ENCODE assay signal across 18 cellular contexts in the genomic region with DNA sequence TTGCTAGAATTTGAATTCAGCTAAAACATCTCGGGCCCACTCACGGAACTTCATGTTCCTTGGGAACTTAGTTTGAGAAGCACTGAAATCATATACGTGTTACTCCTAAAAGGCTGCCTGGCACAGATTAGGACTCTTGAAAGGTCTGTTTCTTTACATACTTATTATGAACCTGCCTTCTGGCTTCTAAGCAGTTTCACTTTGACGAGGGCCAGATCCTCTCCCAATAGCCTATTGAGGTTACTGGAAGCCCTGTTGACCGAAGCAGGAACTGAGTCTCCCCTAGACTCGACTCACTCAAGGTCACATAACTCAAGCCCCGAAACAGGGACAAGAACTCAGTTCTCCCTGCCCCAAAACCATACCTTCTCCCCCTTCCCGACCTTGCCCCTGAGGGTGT.
DNase-seq lines count a peak whose midpoint lies in the region; ATAC-seq and TF ChIP-seq lines count a peak whose summit lies in the region.
"Had no signal": no experiment of that assay in that cellular context is flagged by ENCODE, and none has a peak within 500 bp of the region (broad histone marks: within the 10 kb centered on the region; RNA-seq: fewer than 3 reads in every experiment).

No MANE protein-coding gene starts in this region.

- no peak overlapping the region for H3K27ac ChIP-seq in CD4-positive, alpha-beta T cell (ENCODE audit: low read depth, low read length)
- H3K27ac ChIP-seq in KMS-11 (peak overlapping the region; percentile 88), left lung (no peak overlapping the region)
- H3K27ac ChIP-seq: PC-9 had no signal

- H3K36me3 Mint-ChIP-seq in CD4-positive, alpha-beta T cell (ENCODE audit: low read depth): peaks cover 61% of the 10 kb centered on the region

- H3K4me1 Mint-ChIP-seq in CD4-positive, alpha-beta T cell (ENCODE audit: low read depth): no peaks in the 10 kb centered on the region
- H3K4me1 Mint-ChIP-seq: stimulated activated naive B cell treated with anti-CD40 and anti-IgM and Interleukin-4, amounts not matched to agents 10 μg/mL and 1 μg/mL and 100 μg/mL, for 72 hours had no signal

- POLR2A ChIA-PET in CD4-positive, alpha-beta T cell (lab: Charles Lee): no interaction called here

- H3K36me3 ChIP-seq in KMS-11 (ENCODE audit: insufficient read depth) (no peaks in the 10 kb centered on the region; the same call in 1 of the 2 replicates), left lung (peaks cover 0 to 86% of the 10 kb centered on the region in 2 donors)

- H3K27me3 Mint-ChIP-seq in CD4-positive, alpha-beta T cell: no peaks in the 10 kb centered on the region
- H3K27me3 Mint-ChIP-seq: effector memory CD8-positive, alpha-beta T cell; stimulated activated naive B cell treated with anti-CD40 and anti-IgM and Interleukin-4, amounts not matched to agents 10 μg/mL and 1 μg/mL and 100 μg/mL, for 72 hours had no signal

- peak overlapping the region; percentile 17 for H3K27ac Mint-ChIP-seq in CD4-positive, alpha-beta T cell
- H3K27ac Mint-ChIP-seq: stimulated activated naive B cell treated with anti-CD40 and anti-IgM and Interleukin-4, amounts not matched to agents 10 μg/mL and 1 μg/mL and 100 μg/mL, for 72 hours had no signal

- no peak overlapping the region; the same call in 1 of the 2 replicates for H2AFZ ChIP-seq in KMS-11 (ENCODE audit: low read depth)
- H2AFZ ChIP-seq: PC-9 had no signal

- peak overlapping the region; percentile 61 for H3K4me2 ChIP-seq in KMS-11
- H3K4me2 ChIP-seq: PC-9 had no signal

- no peak for DNase-seq in CD4-positive, alpha-beta T cell
- no peak for DNase-seq in left lung
- DNase-seq in activated CD4-positive, CD25-positive, alpha-beta regulatory T cell treated with anti-CD3 and anti-CD28 coated beads, Interleukin-2, amount 50 U/mL, for 72 hours: no peak
- DNase-seq: activated naive CD4-positive, alpha-beta T cell treated with Interleukin-2 at 50 U/mL for 16 hours; Caco-2; effector memory CD8-positive, alpha-beta T cell; foreskin fibroblast; GF-D8; mammary epithelial cell; NCI-H1105 treated with DMSO at 0.1 percent for 48 hours; NCI-H446; PC-9; stimulated activated naive B cell treated with anti-CD40 and anti-IgM and Interleukin-4, amounts not matched to agents 10 μg/mL and 1 μg/mL and 100 μg/mL, for 72 hours had no signal

- no peaks in the 10 kb centered on the region for H3K27me3 ChIP-seq in CD4-positive, alpha-beta T cell (ENCODE audit: control insufficient read depth, insufficient read depth, low read length)
- H3K27me3 ChIP-seq in KMS-11 (ENCODE audit: insufficient read depth, low read depth): no peaks in the 10 kb centered on the region
- no peaks in the 10 kb centered on the region for H3K27me3 ChIP-seq in left lung

- H4K20me1 ChIP-seq in KMS-11 (ENCODE audit: insufficient read depth): no peaks in the 10 kb centered on the region

- H3K4me1 ChIP-seq in KMS-11 (ENCODE audit: low read depth, poor library complexity, severe bottlenecking) (peaks cover 72% of the 10 kb centered on the region), left lung (peaks cover 0 to 4% of the 10 kb centered on the region in 2 donors)
- H3K4me1 ChIP-seq: Caco-2 had no signal

- no peaks in the 10 kb centered on the region for H3K9me3 ChIP-seq in CD4-positive, alpha-beta T cell (ENCODE audit: control insufficient read depth, low read length)
- H3K9me3 ChIP-seq in left lung: no peaks in the 10 kb centered on the region
- H3K9me3 ChIP-seq: Caco-2 had no signal

- no peak overlapping the region for H3K4me3 Mint-ChIP-seq in CD4-positive, alpha-beta T cell
- H3K4me3 Mint-ChIP-seq: effector memory CD8-positive, alpha-beta T cell; stimulated activated naive B cell treated with anti-CD40 and anti-IgM and Interleukin-4, amounts not matched to agents 10 μg/mL and 1 μg/mL and 100 μg/mL, for 72 hours had no signal

- no peak for TF ChIP-seq CTCF in CD4-positive, alpha-beta T cell (IDR thresholded peaks at IDR 0.05)
- no peak for TF ChIP-seq CTCF in KMS-11 (conservative IDR thresholded peaks at IDR 0.05; ENCODE audit: low read depth, low read length)
- TF ChIP-seq CTCF in left lung (IDR thresholded peaks at IDR 0.05): no peak

- H3K79me2 ChIP-seq in KMS-11 (ENCODE audit: insufficient read depth, low read depth): peaks cover 32% of the 10 kb centered on the region

- intact Hi-C loops in CD4-positive, alpha-beta T cell (cut with DNase I, micrococcal nuclease): no loop called here
- intact Hi-C loops in left lung (cut with DNase I): no loop called here

- no peak overlapping the region for H3K4me3 ChIP-seq in KMS-11 (IDR thresholded peaks at IDR 0.05; ENCODE audit: insufficient read depth, low read depth, low read length)
- H3K4me3 ChIP-seq in left lung: no peak overlapping the region
- H3K4me3 ChIP-seq: PC-9 had no signal

- no peaks in the 10 kb centered on the region for H3K9me3 Mint-ChIP-seq in CD4-positive, alpha-beta T cell
- H3K9me3 Mint-ChIP-seq: effector memory CD8-positive, alpha-beta T cell; stimulated activated naive B cell treated with anti-CD40 and anti-IgM and Interleukin-4, amounts not matched to agents 10 μg/mL and 1 μg/mL and 100 μg/mL, for 72 hours had no signal

- CTCF ChIA-PET in CD4-positive, alpha-beta T cell (lab: Charles Lee): no interaction called here

- H3K9ac ChIP-seq in KMS-11: peak overlapping the region; percentile 57; the same call in 1 of the 2 replicates

- ATAC-seq in CD4-positive, alpha-beta T cell (ENCODE audit: poor library complexity): no peak
- ATAC-seq in GM19455 (IDR thresholded peaks at IDR 0.05; ENCODE audit: unreplicated experiment) (peak; percentile 66), left lung (peak; percentile 28), GM19328 (IDR thresholded peaks at IDR 0.05; ENCODE audit: unreplicated experiment) (no peak), HG03159 (IDR thresholded peaks at IDR 0.05; ENCODE audit: unreplicated experiment) (no peak), HG03342 (IDR thresholded peaks at IDR 0.05; ENCODE audit: unreplicated experiment) (no peak)
- ATAC-seq: effector memory CD8-positive, alpha-beta T cell; stimulated activated naive B cell treated with anti-CD40 and anti-IgM and Interleukin-4, amounts not matched to agents 10 μg/mL and 1 μg/mL and 100 μg/mL, for 72 hours had no signal

Comparison
In these comparisons a context has a peak if more than half of its experiments do, and no peak if none do; other contexts are left out.
1. ATAC-seq: peak in GM19455 (single experiment) and left lung (single experiment); none in CD4-positive, alpha-beta T cell (single experiment), GM19328 (single experiment), HG03159 (single experiment) and HG03342 (single experiment).